ENCODE assay signal across 1 cellular context in the genomic region with DNA sequence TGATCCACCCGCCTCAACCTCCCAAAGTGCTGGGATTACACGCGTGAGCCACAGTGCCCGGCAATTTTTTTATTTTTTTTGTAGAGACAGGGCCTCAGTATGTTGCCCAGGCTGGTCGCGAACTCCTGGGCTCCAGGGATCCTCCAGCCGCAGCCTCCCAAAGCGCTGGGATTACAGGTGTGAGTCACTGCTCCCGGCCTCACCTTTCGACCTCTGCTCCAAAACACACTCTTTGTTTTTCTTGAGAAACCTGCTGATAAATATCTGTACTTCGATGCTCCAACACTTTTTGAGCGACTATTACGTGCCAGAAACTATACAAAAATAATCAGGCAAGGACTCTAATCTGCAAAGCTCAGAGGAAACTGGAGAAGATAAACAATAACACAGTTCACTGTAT.
TF ChIP-seq lines count a peak whose summit lies in the region.

No MANE protein-coding gene starts in this region.

TF ChIP-seq in IMR-90, 13 proteins besides CTCF, POLR2A, EP300 and RAD21:
- TF ChIP-seq NFE2L2 (IDR thresholded peaks at IDR 0.05; ENCODE audit: low read depth, low read length) (no peak), MAFK (IDR thresholded peaks at IDR 0.05; ENCODE audit: low read depth, low read length) (no peak), RFX5 (IDR thresholded peaks at IDR 0.05; ENCODE audit: low read depth, low read length) (no peak), SMC3 (IDR thresholded peaks at IDR 0.05; ENCODE audit: low read depth, low read length) (no peak), FOS (IDR thresholded peaks at IDR 0.05; ENCODE audit: low read depth, low read length) (no peak), CEBPB (IDR thresholded peaks at IDR 0.05; ENCODE audit: low read depth, low read length) (no peak), BHLHE40 (IDR thresholded peaks at IDR 0.05; ENCODE audit: low read depth, low read length) (no peak), MAZ (IDR thresholded peaks at IDR 0.05; ENCODE audit: borderline replicate concordance, low read depth, low read length) (no peak), CHD1 (IDR thresholded peaks at IDR 0.05; ENCODE audit: low read depth, low read length) (no peak), MXI1 (IDR thresholded peaks at IDR 0.05; ENCODE audit: borderline replicate concordance, low read depth, low read length) (no peak), RCOR1 (IDR thresholded peaks at IDR 0.05; ENCODE audit: insufficient replicate concordance, low read length) (no peak)
- TF ChIP-seq, protein P1, sequence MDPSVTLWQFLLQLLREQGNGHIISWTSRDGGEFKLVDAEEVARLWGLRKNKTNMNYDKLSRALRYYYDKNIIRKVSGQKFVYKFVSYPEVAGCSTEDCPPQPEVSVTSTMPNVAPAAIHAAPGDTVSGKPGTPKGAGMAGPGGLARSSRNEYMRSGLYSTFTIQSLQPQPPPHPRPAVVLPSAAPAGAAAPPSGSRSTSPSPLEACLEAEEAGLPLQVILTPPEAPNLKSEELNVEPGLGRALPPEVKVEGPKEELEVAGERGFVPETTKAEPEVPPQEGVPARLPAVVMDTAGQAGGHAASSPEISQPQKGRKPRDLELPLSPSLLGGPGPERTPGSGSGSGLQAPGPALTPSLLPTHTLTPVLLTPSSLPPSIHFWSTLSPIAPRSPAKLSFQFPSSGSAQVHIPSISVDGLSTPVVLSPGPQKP (IDR thresholded peaks at IDR 0.05; ENCODE audit: borderline replicate concordance, low read depth, low read length), result no peak
- TF ChIP-seq, protein P2, sequence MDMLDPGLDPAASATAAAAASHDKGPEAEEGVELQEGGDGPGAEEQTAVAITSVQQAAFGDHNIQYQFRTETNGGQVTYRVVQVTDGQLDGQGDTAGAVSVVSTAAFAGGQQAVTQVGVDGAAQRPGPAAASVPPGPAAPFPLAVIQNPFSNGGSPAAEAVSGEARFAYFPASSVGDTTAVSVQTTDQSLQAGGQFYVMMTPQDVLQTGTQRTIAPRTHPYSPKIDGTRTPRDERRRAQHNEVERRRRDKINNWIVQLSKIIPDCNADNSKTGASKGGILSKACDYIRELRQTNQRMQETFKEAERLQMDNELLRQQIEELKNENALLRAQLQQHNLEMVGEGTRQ (IDR thresholded peaks at IDR 0.05; ENCODE audit: low read depth, low read length), result no peak
